Comparison of ENCODE assay signal across 1 cellular context in the genomic region with DNA sequence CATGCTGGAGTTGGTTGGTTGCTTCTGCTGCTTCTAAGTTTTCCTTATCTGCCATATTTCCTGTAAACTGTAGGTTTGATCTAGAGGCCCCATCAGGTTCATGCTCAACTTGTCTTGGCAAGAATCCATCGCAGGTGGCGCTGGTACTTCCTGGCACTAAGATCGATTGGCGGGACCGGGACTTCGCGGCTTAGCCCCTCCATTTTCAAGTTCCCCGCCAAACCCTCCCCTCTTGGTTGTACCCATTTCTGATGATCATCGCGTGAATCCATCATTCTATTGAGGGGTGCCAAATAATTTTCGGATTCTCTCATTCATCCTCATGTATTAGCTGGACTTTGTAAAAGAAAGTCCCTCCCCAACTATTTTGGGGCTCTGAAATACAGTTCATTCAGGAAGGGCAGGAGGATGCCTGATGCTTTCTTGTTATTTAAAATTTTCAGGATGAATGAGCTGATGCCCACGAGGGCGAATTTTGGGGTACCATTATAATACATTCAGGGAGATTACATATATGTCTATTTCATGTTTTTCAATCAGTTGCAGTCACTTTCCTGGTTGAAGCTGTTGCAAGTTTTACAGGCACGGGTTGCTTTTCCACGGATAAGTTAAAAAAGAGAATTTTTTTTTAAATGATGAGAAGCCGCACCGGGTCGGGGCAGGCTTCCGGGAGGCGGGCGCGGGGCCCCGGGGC.
A peak's percentile ranks its signal among the peaks of the same experiment; 100 is the strongest.
TF ChIP-seq lines count a peak whose summit lies in the region.

No MANE protein-coding gene starts in this region.

TF ChIP-seq in WTC11, 78 proteins besides CTCF, POLR2A, EP300 and RAD21 (continued from another document):
- TF ChIP-seq ZNF671 (CRISPR knock-in tag; IDR thresholded peaks at IDR 0.05), result no peak
- TF ChIP-seq, protein P1, sequence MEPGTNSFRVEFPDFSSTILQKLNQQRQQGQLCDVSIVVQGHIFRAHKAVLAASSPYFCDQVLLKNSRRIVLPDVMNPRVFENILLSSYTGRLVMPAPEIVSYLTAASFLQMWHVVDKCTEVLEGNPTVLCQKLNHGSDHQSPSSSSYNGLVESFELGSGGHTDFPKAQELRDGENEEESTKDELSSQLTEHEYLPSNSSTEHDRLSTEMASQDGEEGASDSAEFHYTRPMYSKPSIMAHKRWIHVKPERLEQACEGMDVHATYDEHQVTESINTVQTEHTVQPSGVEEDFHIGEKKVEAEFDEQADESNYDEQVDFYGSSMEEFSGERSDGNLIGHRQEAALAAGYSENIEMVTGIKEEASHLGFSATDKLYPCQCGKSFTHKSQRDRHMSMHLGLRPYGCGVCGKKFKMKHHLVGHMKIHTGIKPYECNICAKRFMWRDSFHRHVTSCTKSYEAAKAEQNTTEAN (CRISPR knock-in tag; IDR thresholded peaks at IDR 0.05), result no peak
- no peak for TF ChIP-seq HMGA2 (CRISPR knock-in tag; IDR thresholded peaks at IDR 0.05)
- no peak for TF ChIP-seq ESRRA (CRISPR knock-in tag; IDR thresholded peaks at IDR 0.05; ENCODE audit: borderline replicate concordance)
- TF ChIP-seq CREB1 (CRISPR knock-in tag; IDR thresholded peaks at IDR 0.05), result 0 out of 2 replicates have a peak, but pooled peaks have one; percentile 22
- TF ChIP-seq, protein P2, sequence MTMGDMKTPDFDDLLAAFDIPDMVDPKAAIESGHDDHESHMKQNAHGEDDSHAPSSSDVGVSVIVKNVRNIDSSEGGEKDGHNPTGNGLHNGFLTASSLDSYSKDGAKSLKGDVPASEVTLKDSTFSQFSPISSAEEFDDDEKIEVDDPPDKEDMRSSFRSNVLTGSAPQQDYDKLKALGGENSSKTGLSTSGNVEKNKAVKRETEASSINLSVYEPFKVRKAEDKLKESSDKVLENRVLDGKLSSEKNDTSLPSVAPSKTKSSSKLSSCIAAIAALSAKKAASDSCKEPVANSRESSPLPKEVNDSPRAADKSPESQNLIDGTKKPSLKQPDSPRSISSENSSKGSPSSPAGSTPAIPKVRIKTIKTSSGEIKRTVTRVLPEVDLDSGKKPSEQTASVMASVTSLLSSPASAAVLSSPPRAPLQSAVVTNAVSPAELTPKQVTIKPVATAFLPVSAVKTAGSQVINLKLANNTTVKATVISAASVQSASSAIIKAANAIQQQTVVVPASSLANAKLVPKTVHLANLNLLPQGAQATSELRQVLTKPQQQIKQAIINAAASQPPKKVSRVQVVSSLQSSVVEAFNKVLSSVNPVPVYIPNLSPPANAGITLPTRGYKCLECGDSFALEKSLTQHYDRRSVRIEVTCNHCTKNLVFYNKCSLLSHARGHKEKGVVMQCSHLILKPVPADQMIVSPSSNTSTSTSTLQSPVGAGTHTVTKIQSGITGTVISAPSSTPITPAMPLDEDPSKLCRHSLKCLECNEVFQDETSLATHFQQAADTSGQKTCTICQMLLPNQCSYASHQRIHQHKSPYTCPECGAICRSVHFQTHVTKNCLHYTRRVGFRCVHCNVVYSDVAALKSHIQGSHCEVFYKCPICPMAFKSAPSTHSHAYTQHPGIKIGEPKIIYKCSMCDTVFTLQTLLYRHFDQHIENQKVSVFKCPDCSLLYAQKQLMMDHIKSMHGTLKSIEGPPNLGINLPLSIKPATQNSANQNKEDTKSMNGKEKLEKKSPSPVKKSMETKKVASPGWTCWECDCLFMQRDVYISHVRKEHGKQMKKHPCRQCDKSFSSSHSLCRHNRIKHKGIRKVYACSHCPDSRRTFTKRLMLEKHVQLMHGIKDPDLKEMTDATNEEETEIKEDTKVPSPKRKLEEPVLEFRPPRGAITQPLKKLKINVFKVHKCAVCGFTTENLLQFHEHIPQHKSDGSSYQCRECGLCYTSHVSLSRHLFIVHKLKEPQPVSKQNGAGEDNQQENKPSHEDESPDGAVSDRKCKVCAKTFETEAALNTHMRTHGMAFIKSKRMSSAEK (CRISPR knock-in tag; IDR thresholded peaks at IDR 0.05; ENCODE audit: borderline replicate concordance), result no peak
- TF ChIP-seq SP1 (CRISPR knock-in tag; conservative IDR thresholded peaks at IDR 0.05), result no peak
- TF ChIP-seq HMGXB4 (CRISPR knock-in tag; IDR thresholded peaks at IDR 0.05), result 0 out of 2 replicates have a peak, but pooled peaks have one; percentile 57
- TF ChIP-seq MYBL2 (CRISPR knock-in tag; IDR thresholded peaks at IDR 0.05), result no peak
- 0 out of 2 replicates have a peak, but pooled peaks have one; percentile 11 for TF ChIP-seq GABPB1 (CRISPR knock-in tag; IDR thresholded peaks at IDR 0.05)
- no peak for TF ChIP-seq FOXP1 (CRISPR knock-in tag; IDR thresholded peaks at IDR 0.05; ENCODE audit: borderline replicate concordance)
- TF ChIP-seq, protein P3, sequence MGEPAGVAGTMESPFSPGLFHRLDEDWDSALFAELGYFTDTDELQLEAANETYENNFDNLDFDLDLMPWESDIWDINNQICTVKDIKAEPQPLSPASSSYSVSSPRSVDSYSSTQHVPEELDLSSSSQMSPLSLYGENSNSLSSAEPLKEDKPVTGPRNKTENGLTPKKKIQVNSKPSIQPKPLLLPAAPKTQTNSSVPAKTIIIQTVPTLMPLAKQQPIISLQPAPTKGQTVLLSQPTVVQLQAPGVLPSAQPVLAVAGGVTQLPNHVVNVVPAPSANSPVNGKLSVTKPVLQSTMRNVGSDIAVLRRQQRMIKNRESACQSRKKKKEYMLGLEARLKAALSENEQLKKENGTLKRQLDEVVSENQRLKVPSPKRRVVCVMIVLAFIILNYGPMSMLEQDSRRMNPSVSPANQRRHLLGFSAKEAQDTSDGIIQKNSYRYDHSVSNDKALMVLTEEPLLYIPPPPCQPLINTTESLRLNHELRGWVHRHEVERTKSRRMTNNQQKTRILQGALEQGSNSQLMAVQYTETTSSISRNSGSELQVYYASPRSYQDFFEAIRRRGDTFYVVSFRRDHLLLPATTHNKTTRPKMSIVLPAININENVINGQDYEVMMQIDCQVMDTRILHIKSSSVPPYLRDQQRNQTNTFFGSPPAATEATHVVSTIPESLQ (CRISPR knock-in tag; IDR thresholded peaks at IDR 0.05), result no peak
- TF ChIP-seq TP53 (CRISPR knock-in tag; IDR thresholded peaks at IDR 0.05), result no peak
- TF ChIP-seq E2F5 (CRISPR knock-in tag; IDR thresholded peaks at IDR 0.05), result no peak
- no peak for TF ChIP-seq GTF2I (CRISPR knock-in tag; conservative IDR thresholded peaks at IDR 0.05)
- TF ChIP-seq GRHL2 (CRISPR knock-in tag; IDR thresholded peaks at IDR 0.05; ENCODE audit: insufficient replicate concordance, severe bottlenecking), result no peak
- TF ChIP-seq, protein P4, sequence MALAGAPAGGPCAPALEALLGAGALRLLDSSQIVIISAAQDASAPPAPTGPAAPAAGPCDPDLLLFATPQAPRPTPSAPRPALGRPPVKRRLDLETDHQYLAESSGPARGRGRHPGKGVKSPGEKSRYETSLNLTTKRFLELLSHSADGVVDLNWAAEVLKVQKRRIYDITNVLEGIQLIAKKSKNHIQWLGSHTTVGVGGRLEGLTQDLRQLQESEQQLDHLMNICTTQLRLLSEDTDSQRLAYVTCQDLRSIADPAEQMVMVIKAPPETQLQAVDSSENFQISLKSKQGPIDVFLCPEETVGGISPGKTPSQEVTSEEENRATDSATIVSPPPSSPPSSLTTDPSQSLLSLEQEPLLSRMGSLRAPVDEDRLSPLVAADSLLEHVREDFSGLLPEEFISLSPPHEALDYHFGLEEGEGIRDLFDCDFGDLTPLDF (CRISPR knock-in tag; IDR thresholded peaks at IDR 0.05), result 0 out of 2 replicates have a peak, but pooled peaks have one; percentile 38
- TF ChIP-seq JUN (CRISPR knock-in tag; IDR thresholded peaks at IDR 0.05), result no peak
- TF ChIP-seq TEAD1 (CRISPR knock-in tag; IDR thresholded peaks at IDR 0.05), result 0 out of 2 replicates have a peak, but pooled peaks have one; percentile 47
- no peak for TF ChIP-seq ATF3 (CRISPR knock-in tag; conservative IDR thresholded peaks at IDR 0.05)
- peak; percentile 74 for TF ChIP-seq MAX (CRISPR knock-in tag; IDR thresholded peaks at IDR 0.05)
- no peak for TF ChIP-seq SMAD3 (CRISPR knock-in tag; IDR thresholded peaks at IDR 0.05; ENCODE audit: borderline replicate concordance)
- no peak for TF ChIP-seq ZNF512 (CRISPR knock-in tag; IDR thresholded peaks at IDR 0.05; ENCODE audit: borderline replicate concordance)
- TF ChIP-seq ZNF317 (CRISPR knock-in tag; IDR thresholded peaks at IDR 0.05; ENCODE audit: borderline replicate concordance, low read depth), result no peak
- no peak for TF ChIP-seq ZNF396 (CRISPR knock-in tag; IDR thresholded peaks at IDR 0.05; ENCODE audit: borderline replicate concordance)
- TF ChIP-seq, protein P5, sequence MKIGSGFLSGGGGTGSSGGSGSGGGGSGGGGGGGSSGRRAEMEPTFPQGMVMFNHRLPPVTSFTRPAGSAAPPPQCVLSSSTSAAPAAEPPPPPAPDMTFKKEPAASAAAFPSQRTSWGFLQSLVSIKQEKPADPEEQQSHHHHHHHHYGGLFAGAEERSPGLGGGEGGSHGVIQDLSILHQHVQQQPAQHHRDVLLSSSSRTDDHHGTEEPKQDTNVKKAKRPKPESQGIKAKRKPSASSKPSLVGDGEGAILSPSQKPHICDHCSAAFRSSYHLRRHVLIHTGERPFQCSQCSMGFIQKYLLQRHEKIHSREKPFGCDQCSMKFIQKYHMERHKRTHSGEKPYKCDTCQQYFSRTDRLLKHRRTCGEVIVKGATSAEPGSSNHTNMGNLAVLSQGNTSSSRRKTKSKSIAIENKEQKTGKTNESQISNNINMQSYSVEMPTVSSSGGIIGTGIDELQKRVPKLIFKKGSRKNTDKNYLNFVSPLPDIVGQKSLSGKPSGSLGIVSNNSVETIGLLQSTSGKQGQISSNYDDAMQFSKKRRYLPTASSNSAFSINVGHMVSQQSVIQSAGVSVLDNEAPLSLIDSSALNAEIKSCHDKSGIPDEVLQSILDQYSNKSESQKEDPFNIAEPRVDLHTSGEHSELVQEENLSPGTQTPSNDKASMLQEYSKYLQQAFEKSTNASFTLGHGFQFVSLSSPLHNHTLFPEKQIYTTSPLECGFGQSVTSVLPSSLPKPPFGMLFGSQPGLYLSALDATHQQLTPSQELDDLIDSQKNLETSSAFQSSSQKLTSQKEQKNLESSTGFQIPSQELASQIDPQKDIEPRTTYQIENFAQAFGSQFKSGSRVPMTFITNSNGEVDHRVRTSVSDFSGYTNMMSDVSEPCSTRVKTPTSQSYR (CRISPR knock-in tag; IDR thresholded peaks at IDR 0.05), result no peak
- TF ChIP-seq ZNF219 (CRISPR knock-in tag; IDR thresholded peaks at IDR 0.05; ENCODE audit: borderline replicate concordance), result no peak
- TF ChIP-seq IRF1 (CRISPR knock-in tag; IDR thresholded peaks at IDR 0.05), result no peak
- no peak for TF ChIP-seq ATF1 (CRISPR knock-in tag; IDR thresholded peaks at IDR 0.05)
- TF ChIP-seq SMAD4 (CRISPR knock-in tag; IDR thresholded peaks at IDR 0.05), result no peak
- no peak for TF ChIP-seq ZNF263 (CRISPR knock-in tag; IDR thresholded peaks at IDR 0.05; ENCODE audit: low read depth)
- TF ChIP-seq, protein P6, sequence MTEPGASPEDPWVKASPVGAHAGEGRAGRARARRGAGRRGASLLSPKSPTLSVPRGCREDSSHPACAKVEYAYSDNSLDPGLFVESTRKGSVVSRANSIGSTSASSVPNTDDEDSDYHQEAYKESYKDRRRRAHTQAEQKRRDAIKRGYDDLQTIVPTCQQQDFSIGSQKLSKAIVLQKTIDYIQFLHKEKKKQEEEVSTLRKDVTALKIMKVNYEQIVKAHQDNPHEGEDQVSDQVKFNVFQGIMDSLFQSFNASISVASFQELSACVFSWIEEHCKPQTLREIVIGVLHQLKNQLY (CRISPR knock-in tag; IDR thresholded peaks at IDR 0.05), result no peak
